In the genomic region with DNA sequence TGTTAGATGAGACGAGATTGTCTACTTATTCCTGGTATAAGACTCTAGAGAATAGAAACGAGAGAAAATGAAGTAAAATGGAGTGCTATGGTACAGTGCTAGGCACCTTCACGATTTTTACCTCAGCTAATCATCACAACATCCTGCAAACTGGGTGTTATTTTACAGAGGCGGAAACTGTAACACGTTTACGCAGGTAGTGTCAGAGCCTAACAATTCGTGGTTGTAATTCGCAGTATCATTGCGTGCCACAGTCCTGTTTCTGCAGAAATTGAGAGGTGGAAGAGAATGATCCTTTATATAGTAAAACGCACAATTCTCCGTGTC, we compare ENCODE assay signal across 8 cellular contexts.
DNase-seq lines count a peak whose midpoint lies in the region; ATAC-seq lines count a peak whose summit lies in the region.

No MANE protein-coding gene starts in this region.

- H3K4me3 Mint-ChIP-seq in activated naive CD4-positive, alpha-beta T cell treated with anti-CD3 and anti-CD28 coated beads, Interleukin-2, amount 10 ng/mL, durations not matched to agents 7 days and 5 days = peak overlapping the region; percentile 93
- peak overlapping the region; percentile 95 for H3K4me3 Mint-ChIP-seq in dendritic cell treated with granulocyte-macrophage colony-stimulating factor and Interleukin-4, amounts not matched to agents 40 ng/mL and 50 ng/mL, for 4 days

- no peaks in the 10 kb centered on the region for H3K27me3 ChIP-seq in mucosa of stomach (ENCODE audit: control insufficient read depth, insufficient read depth, low read length)

- DNase-seq in activated naive CD4-positive, alpha-beta T cell treated with anti-CD3 and anti-CD28 coated beads, Interleukin-2, amount 10 ng/mL, durations not matched to agents 7 days and 5 days = no peak
- no peak for DNase-seq in activated naive CD4-positive, alpha-beta T cell treated with Interleukin-2 at 50 U/mL for 16 hours
- DNase-seq in NCI-H524 treated with DMSO at 0.1 percent for 48 hours (lab: John Stamatoyannopoulos, UW) (peak; percentile 81), KG1 (lab: John Stamatoyannopoulos, UW) (no peak), GM03348 (ENCODE audit: low spot score) (no peak)

- intact Hi-C loops in dendritic cell treated with granulocyte-macrophage colony-stimulating factor and Interleukin-4, amounts not matched to agents 40 ng/mL and 50 ng/mL, for 4 days (cut with micrococcal nuclease) = no loop called here

- peaks cover 34% of the 10 kb centered on the region for H3K4me1 Mint-ChIP-seq in activated naive CD4-positive, alpha-beta T cell treated with anti-CD3 and anti-CD28 coated beads, Interleukin-2, amount 10 ng/mL, durations not matched to agents 7 days and 5 days
- peaks cover 19% of the 10 kb centered on the region for H3K4me1 Mint-ChIP-seq in dendritic cell treated with granulocyte-macrophage colony-stimulating factor and Interleukin-4, amounts not matched to agents 40 ng/mL and 50 ng/mL, for 4 days (ENCODE audit: low read depth)

- H3K9me3 ChIP-seq in mucosa of stomach (ENCODE audit: control insufficient read depth, low read length) = no peaks in the 10 kb centered on the region

- H3K4me1 ChIP-seq in mucosa of stomach (ENCODE audit: control insufficient read depth, insufficient read depth, low read length) = no peaks in the 10 kb centered on the region

- no peaks in the 10 kb centered on the region for H3K27me3 Mint-ChIP-seq in activated naive CD4-positive, alpha-beta T cell treated with anti-CD3 and anti-CD28 coated beads, Interleukin-2, amount 10 ng/mL, durations not matched to agents 7 days and 5 days
- H3K27me3 Mint-ChIP-seq in dendritic cell treated with granulocyte-macrophage colony-stimulating factor and Interleukin-4, amounts not matched to agents 40 ng/mL and 50 ng/mL, for 4 days = no peaks in the 10 kb centered on the region

- CTCF ChIA-PET in activated naive CD4-positive, alpha-beta T cell treated with anti-CD3 and anti-CD28 coated beads, Interleukin-2, amount 10 ng/mL, durations not matched to agents 7 days and 5 days (lab: Charles Lee) = interaction anchor here (0.8 to 1.4 kb wide), 3 partner anchors 17 to 426 kb away, joined by 4 to 5 read pairs (median 5); no protein-coding TSS in a partner anchor

- peak overlapping the region; percentile 97 for H3K27ac Mint-ChIP-seq in activated naive CD4-positive, alpha-beta T cell treated with anti-CD3 and anti-CD28 coated beads, Interleukin-2, amount 10 ng/mL, durations not matched to agents 7 days and 5 days
- peak overlapping the region; percentile 88 for H3K27ac Mint-ChIP-seq in dendritic cell treated with granulocyte-macrophage colony-stimulating factor and Interleukin-4, amounts not matched to agents 40 ng/mL and 50 ng/mL, for 4 days

- H3K9me3 Mint-ChIP-seq in activated naive CD4-positive, alpha-beta T cell treated with anti-CD3 and anti-CD28 coated beads, Interleukin-2, amount 10 ng/mL, durations not matched to agents 7 days and 5 days = peaks cover 2% of the 10 kb centered on the region
- no peaks in the 10 kb centered on the region for H3K9me3 Mint-ChIP-seq in dendritic cell treated with granulocyte-macrophage colony-stimulating factor and Interleukin-4, amounts not matched to agents 40 ng/mL and 50 ng/mL, for 4 days

- no peaks in the 10 kb centered on the region for H3K36me3 Mint-ChIP-seq in activated naive CD4-positive, alpha-beta T cell treated with anti-CD3 and anti-CD28 coated beads, Interleukin-2, amount 10 ng/mL, durations not matched to agents 7 days and 5 days
- H3K36me3 Mint-ChIP-seq in dendritic cell treated with granulocyte-macrophage colony-stimulating factor and Interleukin-4, amounts not matched to agents 40 ng/mL and 50 ng/mL, for 4 days (ENCODE audit: low read depth) = peaks cover 7% of the 10 kb centered on the region

- H3K9ac ChIP-seq in mucosa of stomach (ENCODE audit: low read length) = peak overlapping the region; percentile 72

- ATAC-seq in HG02885 (IDR thresholded peaks at IDR 0.05; ENCODE audit: poor library complexity, unreplicated experiment) = peak; percentile 61

- H3K4me3 ChIP-seq in mucosa of stomach (ENCODE audit: low read length) = peak overlapping the region; percentile 75

- H3K36me3 ChIP-seq in mucosa of stomach (ENCODE audit: control insufficient read depth, insufficient read depth, low read length) = no peaks in the 10 kb centered on the region
